8 cellular contexts compared by ENCODE assay signal in the genomic region with DNA sequence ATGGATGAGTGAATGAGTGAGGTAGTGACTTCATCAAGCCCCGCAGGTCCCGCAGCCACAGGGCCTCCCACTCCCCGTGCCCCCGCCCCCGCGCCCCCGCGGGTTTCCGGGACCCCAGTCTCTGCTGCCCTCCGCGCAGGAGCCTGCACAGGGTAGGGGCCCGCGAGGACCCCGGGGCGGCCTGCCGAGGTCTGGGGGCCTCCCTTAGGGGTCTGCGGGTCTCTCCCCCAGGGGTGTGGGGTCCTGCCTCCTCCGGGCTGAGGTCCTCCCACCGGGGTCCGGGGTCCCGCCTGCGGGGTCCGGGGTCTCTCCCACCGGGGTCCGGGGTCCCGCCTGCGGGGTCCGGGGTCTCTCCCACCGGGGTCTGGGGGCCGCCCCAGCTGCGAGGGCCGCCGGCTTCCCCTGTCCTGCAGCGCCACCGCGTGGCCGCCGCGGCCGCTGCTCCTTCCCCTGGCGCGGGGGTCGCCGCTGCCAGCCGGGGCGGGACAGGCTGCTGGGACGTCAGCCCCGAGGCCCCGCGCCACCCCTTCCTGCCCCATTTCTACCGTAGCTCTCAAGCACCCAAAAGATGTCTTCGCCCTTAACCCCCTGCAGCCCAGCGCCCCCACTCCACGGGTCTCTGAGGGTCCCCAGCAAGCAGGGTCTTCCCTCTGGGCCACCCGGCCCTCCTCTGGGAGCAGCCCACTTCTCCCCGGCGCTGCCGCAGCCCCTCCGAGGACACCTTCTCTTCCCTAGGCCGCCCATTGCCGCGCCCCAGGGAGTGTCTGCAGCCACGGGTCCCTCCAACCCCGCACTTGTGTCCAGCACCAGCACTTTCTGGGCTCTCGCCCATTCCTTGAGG. TPM values are rescaled to one million over a fixed set of nuclear protein-coding genes. Genes with fewer than 3 reads are reported as not detected.
DNase-seq lines count a peak whose midpoint lies in the region; ATAC-seq, FAIRE-seq and TF ChIP-seq lines count a peak whose summit lies in the region.

No MANE protein-coding gene starts in this region.

- no peaks in the 10 kb centered on the region for H3K9me3 ChIP-seq in GM12878 (replicated peaks; ENCODE audit: control insufficient read depth, insufficient read depth, low read length)
- H3K9me3 ChIP-seq in liver (ENCODE audit: control insufficient read depth in 4 of 4, low read length in 3 of 4) = no peaks in the 10 kb centered on the region

- FAIRE-seq in GM12878 (lab: Jason Lieb, UNC) (no peak), urothelium cell line (lab: Jason Lieb, UNC) (peak; percentile 84)

- RAD21 ChIA-PET in GM12878 (lab: Charles Lee; ENCODE audit: unreplicated experiment) = interaction anchor here (1.0 kb wide), 1 partner anchor 554 kb away, joined by 3 read pairs; no protein-coding TSS in a partner anchor

- no peaks in the 10 kb centered on the region for H3K79me2 ChIP-seq in GM12878 (ENCODE audit: control insufficient read depth, insufficient read depth, low read length)

- CTCF ChIA-PET in GM12878 (lab: Yijun Ruan, JAX) = interaction anchor here (0.9 to 2.1 kb wide), 3 partner anchors 10 to 553 kb away, joined by 3 to 6 read pairs (median 6); no protein-coding TSS in a partner anchor

- H3K4me1 ChIP-seq in GM12878 (ENCODE audit: control insufficient read depth, insufficient read depth, low read length) = no peaks in the 10 kb centered on the region
- H3K4me1 ChIP-seq in liver (ENCODE audit: control insufficient read depth in 4 of 4, insufficient read depth in 4 of 4, low read length in 3 of 4) = peaks cover 0 to 6% (median 2%) of the 10 kb centered on the region in 4 donors

- SMC1A ChIA-PET in GM12878 (lab: Charles Lee; ENCODE audit: uncharacterized antibody, unreplicated experiment) = no interaction called here

- WGBS in GM12878 (ENCODE audit: insufficient coverage, insufficient replicate concordance, low lambda C conversion rate, missing lambda C conversion rate) = 18% methylated on average over 20 of the region's 65 CpGs
- WGBS in liver = 9% methylated on average over 65 of the region's 65 CpGs

- H2AFZ ChIP-seq in GM12878 (ENCODE audit: control insufficient read depth, low read depth, low read length) = no peak overlapping the region

- peak; percentile 72 for TF ChIP-seq RAD21 in GM12878 (IDR thresholded peaks at IDR 0.05; ENCODE audit: insufficient read depth, low read depth, low read length)
- peak; percentile 8 to 56 for TF ChIP-seq RAD21 in liver (IDR thresholded peaks at IDR 0.05)

- TF ChIP-seq EP300 in GM12878 (IDR thresholded peaks at IDR 0.05; ENCODE audit: borderline replicate concordance in 1 of 2, control insufficient read depth in 1 of 2, low read depth in 2 of 2, low read length in 2 of 2) = no peak

- H3K36me3 ChIP-seq in GM12878 (ENCODE audit: control insufficient read depth in 2 of 2, insufficient read depth in 2 of 2, low read length in 1 of 2) (no peaks in the 10 kb centered on the region), liver (ENCODE audit: control insufficient read depth in 4 of 4, insufficient read depth in 3 of 4, low read depth in 1 of 4, low read length in 3 of 4) (no peaks in the 10 kb centered on the region)

- H3K27ac ChIP-seq in GM12878 (ENCODE audit: control insufficient read depth, insufficient read depth) (no peak overlapping the region), liver (ENCODE audit: low read depth in 1 of 2, low read length in 2 of 2) (no peak overlapping the region)

- H3K27me3 ChIP-seq in GM12878 (replicated peaks in 1 of 2; ENCODE audit: control insufficient read depth in 2 of 2, insufficient read depth in 2 of 2, low read length in 1 of 2) (peaks cover 0 to 3% of the 10 kb centered on the region in 2 experiments; a peak in 1 of 4 replicates), liver (ENCODE audit: control insufficient read depth in 4 of 4, insufficient read depth in 4 of 4, low read length in 3 of 4) (no peaks in the 10 kb centered on the region)

- H3K4me3 ChIP-seq in GM12878 = no peak overlapping the region
- H3K4me3 ChIP-seq in liver (ENCODE audit: low read depth in 1 of 3, low read length in 3 of 3) = no peak overlapping the region

- peak; percentile 27 for DNase-seq in OCI-M1 (lab: John Stamatoyannopoulos, UW)
- DNase-seq in GM12878 (ENCODE audit: low read depth, low spot score) = no peak
- peak; percentile 84 for DNase-seq in urothelium cell line (ENCODE audit: low spot score)
- no peak for DNase-seq in posterior cingulate gyrus

- TF ChIP-seq CTCF in GM12872 (IDR thresholded peaks at IDR 0.05; ENCODE audit: insufficient read depth, low read depth, low read length) = peak; percentile 63; the same call in 2 of the 3 replicates
- peak; percentile 49 to 60 (median 55); a peak in 5 of 6 replicates for TF ChIP-seq CTCF in GM12878 (IDR thresholded peaks at IDR 0.05 in 2 of 3, conservative IDR thresholded peaks at IDR 0.05 in 1 of 3; ENCODE audit: control insufficient read depth in 2 of 3, extremely low read depth in 1 of 3, insufficient read depth in 1 of 3, low read depth in 3 of 3, low read length in 3 of 3)
- peak; percentile 44 for TF ChIP-seq CTCF in liver (IDR thresholded peaks at IDR 0.05; ENCODE audit: low read depth, low read length, missing input control)

- no TSS peak for BruUV-seq in GM12878 (replicated peaks; lab: Mats Ljungman, UMichigan)

- H3K9ac ChIP-seq in GM12878 (ENCODE audit: control insufficient read depth, insufficient read depth, low read length) = no peak overlapping the region
- no peak overlapping the region for H3K9ac ChIP-seq in liver (ENCODE audit: low read depth in 1 of 2, low read length in 2 of 2)

- POLR2A ChIA-PET in GM12878 (lab: Charles Lee) = no interaction called here

- intact Hi-C loops in GM12878 (cut with micrococcal nuclease; ENCODE audit: unreplicated experiment) (loop anchor here (2.0 to 5.0 kb wide), 2 partner anchors 404 to 554 kb away; no protein-coding TSS in a partner anchor), posterior cingulate gyrus (cut with DNase I) (loop anchor here (1.0 kb wide), 1 partner anchor 554 kb away; no protein-coding TSS in a partner anchor)

- in situ Hi-C loops in GM12878 (cut with MboI) = loop anchor here (5.0 kb wide), 1 partner anchor 554 kb away; no protein-coding TSS in a partner anchor

- ATAC-seq in GM12878 (peak; percentile 90), GM21447 (IDR thresholded peaks at IDR 0.05; ENCODE audit: unreplicated experiment) (no peak), GM21737 (IDR thresholded peaks at IDR 0.05; ENCODE audit: unreplicated experiment) (no peak)

- no peaks in the 10 kb centered on the region for H4K20me1 ChIP-seq in GM12878 (ENCODE audit: control insufficient read depth, insufficient read depth)

- no peak overlapping the region for H3K4me2 ChIP-seq in GM12878 (ENCODE audit: control insufficient read depth, insufficient read depth)

- no peak for TF ChIP-seq POLR2A in GM12878 (IDR thresholded peaks at IDR 0.05; ENCODE audit: low read depth, low read length)

TF ChIP-seq in liver, 16 proteins besides CTCF, POLR2A, EP300 and RAD21 (continues in another document):
- no peak for TF ChIP-seq GABPA (IDR thresholded peaks at IDR 0.05 in 1 of 2, conservative IDR thresholded peaks at IDR 0.05 in 1 of 2)

RNA-seq across cellular contexts. Expression of a gene that starts 10.4 kb away (rescaled TPM):
- total RNA-seq in GM12878 (2013; cell fraction: nucleolus; rRNA removed) = 34.6 and 47.2 TPM in 2 replicates
- total RNA-seq in GM12878 (2014; rRNA removed) = 9.6 and 10.4 TPM in 2 replicates
- total RNA-seq in GM12878 (2014; rRNA removed; fragmentation: Illumina TruSeq; extraction: Trizol) = 13.2 and 14.4 TPM in 2 replicates
- 26.8 and 29.8 TPM in 2 replicates for total RNA-seq in GM12878 (2021)
- 4.7 TPM for polyA plus RNA-seq in GM12878 (2011; ENCODE audit: low read depth)
- polyA plus RNA-seq in GM12878 (2011; rRNA removed) = 13.0 and 15.0 TPM in 2 replicates
- 17.0 and 25.3 TPM in 2 replicates for polyA plus RNA-seq in GM12878 (2011; cell fraction: cytosol; rRNA removed)
- polyA plus RNA-seq in GM12878 (2011; cell fraction: nucleus; rRNA removed) = 20.6 and 26.1 TPM in 2 replicates
- polyA plus RNA-seq in GM12878 (2012) = 12.4 and 13.1 TPM in 2 replicates
- polyA plus RNA-seq in GM12878 (2014; fragmentation: Illumina TruSeq; extraction: Trizol) = 10.5 and 14.1 TPM in 2 replicates
- 1 to 10 TPM in 1 of 2 experiments, under 1 TPM in 1; 0.21 to 2.1 TPM for polyA plus RNA-seq in GM12878 (2014; fragmentation: Nextera tagmentation; extraction: Ambion mirVana)
- polyA plus RNA-seq in GM12878 (2014; rRNA removed) = 32.0 and 35.7 TPM in 2 replicates
- polyA plus RNA-seq in GM12878 (2016; fragmentation: Nextera tagmentation; extraction: Ambion mirVana) = 10 to 100 TPM; 32.8 to 37.9 TPM
- polyA minus RNA-seq in GM12878 (2011; rRNA and poly(A)+ RNA removed) = 6.7 and 12.2 TPM in 2 replicates
- polyA minus RNA-seq in GM12878 (2011; cell fraction: cytosol; rRNA and poly(A)+ RNA removed) = 5.6 and 9.9 TPM in 2 replicates
- polyA minus RNA-seq in GM12878 (2011; cell fraction: nucleus; rRNA and poly(A)+ RNA removed) = 9.7 and 15.0 TPM in 2 replicates
- total RNA-seq in liver = 10 to 100 TPM in 1 of 2 donors, 1 to 10 TPM in 1; 9.6 to 14.5 TPM
- 10 to 100 TPM; 19.0 to 24.0 TPM for polyA plus RNA-seq in liver

RNA-seq across cellular contexts. Expression of a gene that starts 53.7 kb away (rescaled TPM):
- 2.8 and 3.2 TPM in 2 replicates for total RNA-seq in GM12878 (2013; cell fraction: nucleolus; rRNA removed)
- total RNA-seq in GM12878 (2014; rRNA removed) (0.11 and 1.1 TPM in 2 replicates), GM12878 (2014; rRNA removed; fragmentation: Illumina TruSeq; extraction: Trizol) (0.18 TPM in 2 replicates), GM12878 (2021) (0.64 and 1.2 TPM in 2 replicates), liver (10 to 100 TPM in 1 of 2 donors, 1 to 10 TPM in 1; 8.1 to 42.5 TPM)
- polyA plus RNA-seq in GM12878 (2011; ENCODE audit: low read depth) = 0.67 TPM
- polyA plus RNA-seq in GM12878 (2011; rRNA removed) (0.22 TPM in 1 of 2 replicates, not detected in the other), GM12878 (2014; fragmentation: Illumina TruSeq; extraction: Trizol) (0.15 TPM in 1 of 2 replicates, not detected in the other), GM12878 (2014; fragmentation: Nextera tagmentation; extraction: Ambion mirVana) (not detected), GM12878 (2014; rRNA removed) (0.56 and 2.6 TPM in 2 replicates), GM12878 (2016; fragmentation: Nextera tagmentation; extraction: Ambion mirVana) (under 1 TPM; 0.39 to 0.53 TPM), liver (10 to 100 TPM; 47.3 to 61.3 TPM)
- polyA plus RNA-seq in GM12878 (2011; cell fraction: cytosol; rRNA removed) = 0.16 and 0.17 TPM in 2 replicates
- polyA plus RNA-seq in GM12878 (2011; cell fraction: nucleus; rRNA removed) = 0.61 and 1.4 TPM in 2 replicates
- 1.3 and 1.7 TPM in 2 replicates for polyA plus RNA-seq in GM12878 (2012)
- polyA minus RNA-seq in GM12878 (2011; rRNA and poly(A)+ RNA removed) = 0.15 and 0.57 TPM in 2 replicates
- not detected in 2 replicates for polyA minus RNA-seq in GM12878 (2011; cell fraction: cytosol; rRNA and poly(A)+ RNA removed)
- 0.48 and 0.97 TPM in 2 replicates for polyA minus RNA-seq in GM12878 (2011; cell fraction: nucleus; rRNA and poly(A)+ RNA removed)

Comparison
In these comparisons a context has a peak if more than half of its experiments do, and no peak if none do; other contexts are left out.
1. DNase-seq: peak in OCI-M1 (single experiment) and urothelium cell line (single experiment); none in GM12878 (single experiment) and posterior cingulate gyrus (0 of 10).
2. Peak in every context shown above with its lines, with median percentiles within 50 percentile points of each other: CTCF ChIP-seq.